1 cellular context compared by ENCODE assay signal in the genomic region with DNA sequence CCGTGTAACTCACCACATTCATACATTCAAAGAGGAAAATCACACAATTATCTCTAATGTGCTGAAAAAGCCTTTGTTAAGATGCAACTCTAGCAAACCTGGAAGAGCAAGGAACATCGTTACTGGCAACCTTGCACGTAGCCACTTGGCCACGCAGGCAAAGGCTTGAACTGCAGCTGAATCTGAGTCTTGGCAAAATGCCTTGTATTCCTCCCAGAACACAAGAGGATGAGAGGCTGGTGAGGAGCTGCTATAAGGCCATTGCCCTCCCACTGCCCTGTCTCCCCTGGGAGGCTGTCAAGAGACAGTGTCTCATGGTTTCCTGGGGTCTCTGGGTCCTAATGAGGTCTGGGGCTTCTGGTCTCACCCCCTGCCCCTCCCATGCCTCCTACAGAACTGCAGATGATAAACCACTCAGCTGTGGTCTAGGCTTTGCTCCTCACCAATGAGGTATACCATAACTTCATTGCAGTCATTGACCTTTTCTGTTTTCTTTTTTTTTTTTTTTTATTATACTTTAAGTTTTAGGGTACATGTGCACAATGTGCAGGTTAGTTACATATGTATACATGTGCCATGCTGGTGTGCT.
TF ChIP-seq lines count a peak whose summit lies in the region.

No MANE protein-coding gene starts in this region.

TF ChIP-seq in WTC11, 78 proteins besides CTCF, POLR2A, EP300 and RAD21 (continued from another document):
- TF ChIP-seq, protein P1, sequence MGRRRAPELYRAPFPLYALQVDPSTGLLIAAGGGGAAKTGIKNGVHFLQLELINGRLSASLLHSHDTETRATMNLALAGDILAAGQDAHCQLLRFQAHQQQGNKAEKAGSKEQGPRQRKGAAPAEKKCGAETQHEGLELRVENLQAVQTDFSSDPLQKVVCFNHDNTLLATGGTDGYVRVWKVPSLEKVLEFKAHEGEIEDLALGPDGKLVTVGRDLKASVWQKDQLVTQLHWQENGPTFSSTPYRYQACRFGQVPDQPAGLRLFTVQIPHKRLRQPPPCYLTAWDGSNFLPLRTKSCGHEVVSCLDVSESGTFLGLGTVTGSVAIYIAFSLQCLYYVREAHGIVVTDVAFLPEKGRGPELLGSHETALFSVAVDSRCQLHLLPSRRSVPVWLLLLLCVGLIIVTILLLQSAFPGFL (CRISPR knock-in tag; IDR thresholded peaks at IDR 0.05; ENCODE audit: borderline replicate concordance), result no peak
- no peak for TF ChIP-seq ZNF532 (CRISPR knock-in tag; IDR thresholded peaks at IDR 0.05; ENCODE audit: borderline replicate concordance)
- no peak for TF ChIP-seq OVOL2 (CRISPR knock-in tag; IDR thresholded peaks at IDR 0.05; ENCODE audit: borderline replicate concordance)
- no peak for TF ChIP-seq ZNF671 (CRISPR knock-in tag; IDR thresholded peaks at IDR 0.05)
- no peak for TF ChIP-seq KAT7 (CRISPR knock-in tag; IDR thresholded peaks at IDR 0.05; ENCODE audit: borderline replicate concordance)
- TF ChIP-seq NR1H2 (CRISPR knock-in tag; IDR thresholded peaks at IDR 0.05), result no peak
- TF ChIP-seq RELA (CRISPR knock-in tag; IDR thresholded peaks at IDR 0.05; ENCODE audit: borderline replicate concordance), result no peak
- TF ChIP-seq ZSCAN18 (CRISPR knock-in tag; IDR thresholded peaks at IDR 0.05), result no peak
- TF ChIP-seq SP1 (CRISPR knock-in tag; conservative IDR thresholded peaks at IDR 0.05), result no peak
- TF ChIP-seq ATF1 (CRISPR knock-in tag; IDR thresholded peaks at IDR 0.05), result no peak
- no peak for TF ChIP-seq NFATC4 (CRISPR knock-in tag; IDR thresholded peaks at IDR 0.05)
- no peak for TF ChIP-seq TCF7 (CRISPR knock-in tag; IDR thresholded peaks at IDR 0.05; ENCODE audit: low read depth)
- no peak for TF ChIP-seq ZNF138 (CRISPR knock-in tag; conservative IDR thresholded peaks at IDR 0.05)
- no peak for TF ChIP-seq ZNF219 (CRISPR knock-in tag; IDR thresholded peaks at IDR 0.05; ENCODE audit: borderline replicate concordance)
- no peak for TF ChIP-seq MXD4 (CRISPR knock-in tag; IDR thresholded peaks at IDR 0.05; ENCODE audit: borderline replicate concordance)
- no peak for TF ChIP-seq CBFB (CRISPR knock-in tag; IDR thresholded peaks at IDR 0.05; ENCODE audit: low read depth)
